ENCODE assay signal across 27 cellular contexts in genomic region chr17:17704931-17705330, GRCh38.
"Had no signal": no experiment of that assay in that cellular context is flagged by ENCODE, and none has a peak within 500 bp of the region (broad histone marks: within the 10 kb centered on the region; RNA-seq: fewer than 3 reads in every experiment).

No MANE protein-coding gene starts in this region.

- H3K9me3 Mint-ChIP-seq: dendritic cell treated with granulocyte-macrophage colony-stimulating factor and Interleukin-4, amounts not matched to agents 40 ng/mL and 50 ng/mL, for 4 days; immature natural killer cell; naive B cell; natural killer cell treated with Interleukin-12 subunit alpha and Interleukin-12 subunit beta and Interleukin-15 and Interleukin-18, amount 100 ng/mL, for 72 hours; neural crest cell; stimulated activated naive B cell treated with anti-CD40 and anti-IgM and Interleukin-4, amounts not matched to agents 10 μg/mL and 1 μg/mL and 100 μg/mL, for 72 hours; stimulated activated naive CD8-positive, alpha-beta T cell treated with anti-CD3 and anti-CD28 coated beads, Interleukin-15, Interleukin-2, amounts not matched to agents 100 ng/mL and 50 ng/mL, for 24 hours had no signal

- H3K36me3 Mint-ChIP-seq: immature natural killer cell; naive B cell; natural killer cell treated with Interleukin-12 subunit alpha and Interleukin-12 subunit beta and Interleukin-15 and Interleukin-18, amount 100 ng/mL, for 72 hours had no signal

- H3K36me3 ChIP-seq: colonic mucosa, lower lobe of right lung, thoracic aorta, upper lobe of left lung had no signal

- DNase-seq: colonic mucosa; effector memory CD4-positive, alpha-beta T cell; erythroblast; esophagus squamous epithelium; foreskin melanocyte; hypothalamus; immature natural killer cell; islet precursor cell; kidney glomerular epithelial cell; left ventricle myocardium superior; lower lobe of right lung; naive B cell; psoas muscle; right cardiac atrium; stimulated activated CD4-positive, alpha-beta T cell treated with anti-CD3 and anti-CD28 coated beads, Interleukin-15, amount 100 ng/mL, for 24 hours; stimulated activated CD4-positive, alpha-beta T cell treated with anti-CD3 and anti-CD28 coated beads, Interleukin-2, amount 100 ng/mL, for 48 hours; stimulated activated naive B cell treated with anti-CD40 and anti-IgM and Interleukin-4, amounts not matched to agents 10 μg/mL and 1 μg/mL and 100 μg/mL, for 72 hours; upper lobe of left lung had no signal

- H3K27ac Mint-ChIP-seq: dendritic cell treated with granulocyte-macrophage colony-stimulating factor and Interleukin-4, amounts not matched to agents 40 ng/mL and 50 ng/mL, for 4 days; immature natural killer cell; natural killer cell treated with Interleukin-12 subunit alpha and Interleukin-12 subunit beta and Interleukin-15 and Interleukin-18, amount 100 ng/mL, for 72 hours; stimulated activated naive B cell treated with anti-CD40 and anti-IgM and Interleukin-4, amounts not matched to agents 10 μg/mL and 1 μg/mL and 100 μg/mL, for 72 hours; stimulated activated naive CD8-positive, alpha-beta T cell treated with anti-CD3 and anti-CD28 coated beads, Interleukin-15, Interleukin-2, amounts not matched to agents 100 ng/mL and 50 ng/mL, for 24 hours had no signal

- ATAC-seq: left ventricle myocardium superior; lower lobe of right lung; natural killer cell treated with Interleukin-12 subunit alpha and Interleukin-12 subunit beta and Interleukin-15 and Interleukin-18, amount 100 ng/mL, for 72 hours; psoas muscle; right cardiac atrium; stimulated activated naive B cell treated with anti-CD40 and anti-IgM and Interleukin-4, amounts not matched to agents 10 μg/mL and 1 μg/mL and 100 μg/mL, for 72 hours had no signal

- H3K4me3 Mint-ChIP-seq: dendritic cell treated with granulocyte-macrophage colony-stimulating factor and Interleukin-4, amounts not matched to agents 40 ng/mL and 50 ng/mL, for 4 days; immature natural killer cell; natural killer cell treated with Interleukin-12 subunit alpha and Interleukin-12 subunit beta and Interleukin-15 and Interleukin-18, amount 100 ng/mL, for 72 hours; neural crest cell; stimulated activated naive B cell treated with anti-CD40 and anti-IgM and Interleukin-4, amounts not matched to agents 10 μg/mL and 1 μg/mL and 100 μg/mL, for 72 hours; stimulated activated naive CD8-positive, alpha-beta T cell treated with anti-CD3 and anti-CD28 coated beads, Interleukin-15, Interleukin-2, amounts not matched to agents 100 ng/mL and 50 ng/mL, for 24 hours had no signal

- H3K27me3 Mint-ChIP-seq: natural killer cell treated with Interleukin-12 subunit alpha and Interleukin-12 subunit beta and Interleukin-15 and Interleukin-18, amount 100 ng/mL, for 72 hours; stimulated activated naive CD8-positive, alpha-beta T cell treated with anti-CD3 and anti-CD28 coated beads, Interleukin-15, Interleukin-2, amounts not matched to agents 100 ng/mL and 50 ng/mL, for 24 hours had no signal

- FAIRE-seq: endothelial cell of umbilical vein, urothelium cell line had no signal

- H3K27ac ChIP-seq: colonic mucosa, esophagus squamous epithelium, lower lobe of right lung, psoas muscle, skin epidermis, thoracic aorta, upper lobe of left lung had no signal

- H3K4me3 ChIP-seq: colonic mucosa, esophagus squamous epithelium, lower lobe of right lung, psoas muscle, skin epidermis, thoracic aorta, tibial nerve, upper lobe of left lung had no signal

- H3K9me3 ChIP-seq: colonic mucosa, esophagus squamous epithelium, lower lobe of right lung, psoas muscle, thoracic aorta, tibial nerve, upper lobe of left lung had no signal

- H3K27me3 ChIP-seq: colonic mucosa, esophagus squamous epithelium, tibial nerve, upper lobe of left lung had no signal
